In genomic region chr1:46204406-46204742, GRCh38 we compare ENCODE assay signal across 11 cellular contexts. TPM values are rescaled to one million over a fixed set of nuclear protein-coding genes. Genes with fewer than 3 reads are reported as not detected.
DNase-seq lines count a peak whose midpoint lies in the region; ATAC-seq and TF ChIP-seq lines count a peak whose summit lies in the region.
"Had no signal": no experiment of that assay in that cellular context is flagged by ENCODE, and none has a peak within 500 bp of the region (broad histone marks: within the 10 kb centered on the region; RNA-seq: fewer than 3 reads in every experiment).

No MANE protein-coding gene starts in this region.

- no peak overlapping the region for H3K9ac ChIP-seq in HUES64 (ENCODE audit: low read depth, low read length)

- intact Hi-C loops in activated T-helper 1 cell treated with anti-CD3 and anti-CD28 coated beads, Interleukin-12 subunit alpha, Interleukin-12 subunit beta, Interleukin-2, Interleukin-4 antibody, amounts not matched to agents 30 ng/mL and 10 ng/mL and 1 ng/mL, durations not matched to agents 14 hours and 24 hours and 36 hours (cut with micrococcal nuclease): no loop called here

- WGBS in HUES64: 74% methylated on average over 5 of the region's 5 CpGs
- WGBS in suprapubic skin: 7% methylated on average over 2 of the region's 5 CpGs

- DNase-seq in coronary artery (ENCODE audit: low spot score) (no peak), medulla oblongata (ENCODE audit: extremely low spot score) (peak; percentile 75), suprapubic skin (ENCODE audit: low spot score in 2 of 2) (no peak), iPS-NIHi11 (ENCODE audit: low spot score) (no peak)
- DNase-seq in activated T-helper 1 cell treated with anti-CD3 and anti-CD28 coated beads, Interleukin-12 subunit alpha, Interleukin-12 subunit beta, Interleukin-2, Interleukin-4 antibody, amounts not matched to agents 30 ng/mL and 10 ng/mL and 1 ng/mL, durations not matched to agents 14 hours and 24 hours and 36 hours (ENCODE audit: low spot score): no peak
- DNase-seq: activated CD4-positive, alpha-beta T cell treated with anti-CD3 and anti-CD28 coated beads for 4 hours; effector CD8-positive, alpha-beta T cell; NCI-H446 treated with DMSO at 0.1 percent for 48 hours had no signal

- TF ChIP-seq CTCF in coronary artery (IDR thresholded peaks at IDR 0.05) (no peak), suprapubic skin (IDR thresholded peaks at IDR 0.05) (no peak)

- H3K9me3 Mint-ChIP-seq in activated T-helper 1 cell treated with anti-CD3 and anti-CD28 coated beads, Interleukin-12 subunit alpha, Interleukin-12 subunit beta, Interleukin-2, Interleukin-4 antibody, amounts not matched to agents 30 ng/mL and 10 ng/mL and 1 ng/mL, durations not matched to agents 14 hours and 24 hours and 36 hours: no peaks in the 10 kb centered on the region

- H3K4me3 ChIP-seq in HUES64 (ENCODE audit: low read length) (peak overlapping the region; percentile 85), coronary artery (peak overlapping the region; percentile 93), suprapubic skin (peak overlapping the region; percentile 68)

- no peaks in the 10 kb centered on the region for H3K27me3 ChIP-seq in HUES64 (ENCODE audit: insufficient read depth, low read length)
- H3K27me3 ChIP-seq in suprapubic skin: no peaks in the 10 kb centered on the region

- TF ChIP-seq POLR2A in suprapubic skin (IDR thresholded peaks at IDR 0.05): no peak

- H3K27ac ChIP-seq in HUES64 (ENCODE audit: low read depth, low read length): no peak overlapping the region
- peak overlapping the region; percentile 87 to 94 for H3K27ac ChIP-seq in coronary artery
- peak overlapping the region; percentile 60 for H3K27ac ChIP-seq in suprapubic skin

- no peak overlapping the region for H3K27ac Mint-ChIP-seq in activated T-helper 1 cell treated with anti-CD3 and anti-CD28 coated beads, Interleukin-12 subunit alpha, Interleukin-12 subunit beta, Interleukin-2, Interleukin-4 antibody, amounts not matched to agents 30 ng/mL and 10 ng/mL and 1 ng/mL, durations not matched to agents 14 hours and 24 hours and 36 hours

- H3K4me3 Mint-ChIP-seq in activated T-helper 1 cell treated with anti-CD3 and anti-CD28 coated beads, Interleukin-12 subunit alpha, Interleukin-12 subunit beta, Interleukin-2, Interleukin-4 antibody, amounts not matched to agents 30 ng/mL and 10 ng/mL and 1 ng/mL, durations not matched to agents 14 hours and 24 hours and 36 hours: no peak overlapping the region

- no peaks in the 10 kb centered on the region for H3K27me3 Mint-ChIP-seq in activated T-helper 1 cell treated with anti-CD3 and anti-CD28 coated beads, Interleukin-12 subunit alpha, Interleukin-12 subunit beta, Interleukin-2, Interleukin-4 antibody, amounts not matched to agents 30 ng/mL and 10 ng/mL and 1 ng/mL, durations not matched to agents 14 hours and 24 hours and 36 hours (ENCODE audit: insufficient read depth)

- H3K9me3 ChIP-seq in HUES64 (ENCODE audit: insufficient read depth, low read depth, low read length) (no peaks in the 10 kb centered on the region), suprapubic skin (no peaks in the 10 kb centered on the region)

- peaks cover 14% of the 10 kb centered on the region for H3K4me1 Mint-ChIP-seq in activated T-helper 1 cell treated with anti-CD3 and anti-CD28 coated beads, Interleukin-12 subunit alpha, Interleukin-12 subunit beta, Interleukin-2, Interleukin-4 antibody, amounts not matched to agents 30 ng/mL and 10 ng/mL and 1 ng/mL, durations not matched to agents 14 hours and 24 hours and 36 hours (ENCODE audit: low read depth)

- H3K36me3 ChIP-seq in HUES64 (ENCODE audit: insufficient read depth, low read length): no peaks in the 10 kb centered on the region
- H3K36me3 ChIP-seq in suprapubic skin: no peaks in the 10 kb centered on the region

- H3K4me1 ChIP-seq in HUES64 (ENCODE audit: insufficient read depth, low read length) (peaks cover 11% of the 10 kb centered on the region), suprapubic skin (peaks cover 38% of the 10 kb centered on the region)

- no peak for TF ChIP-seq EP300 in suprapubic skin (IDR thresholded peaks at IDR 0.05)

- ATAC-seq in activated CD4-positive, CD25-positive, alpha-beta regulatory T cell treated with anti-CD3 and anti-CD28 coated beads, Interleukin-2, amount 50 U/mL, for 24 hours: no peak
- no peak for ATAC-seq in HG02759 (IDR thresholded peaks at IDR 0.05; ENCODE audit: unreplicated experiment)

- H3K36me3 Mint-ChIP-seq in activated T-helper 1 cell treated with anti-CD3 and anti-CD28 coated beads, Interleukin-12 subunit alpha, Interleukin-12 subunit beta, Interleukin-2, Interleukin-4 antibody, amounts not matched to agents 30 ng/mL and 10 ng/mL and 1 ng/mL, durations not matched to agents 14 hours and 24 hours and 36 hours (ENCODE audit: low read depth): peaks cover 2% of the 10 kb centered on the region

RNA-seq across cellular contexts. Expression of gene LURAP1, which starts 1.2 kb away (rescaled TPM):
- 0.85 TPM for polyA plus RNA-seq in HUES64 (2013, experiment 1 of 2)
- polyA plus RNA-seq in HUES64 (2013, experiment 2 of 2): 1.3 TPM
- total RNA-seq in suprapubic skin: 10 to 100 TPM in 1 of 4 donors, 1 to 10 TPM in 3; 2.6 to 12.6 (median 4.7) TPM
- total RNA-seq in activated T-helper 1 cell treated with anti-CD3 and anti-CD28 coated beads, Interleukin-12 subunit alpha, Interleukin-12 subunit beta, Interleukin-2, Interleukin-4 antibody, amounts not matched to agents 30 ng/mL and 10 ng/mL and 1 ng/mL, durations not matched to agents 14 hours and 24 hours and 36 hours: 0.15 TPM in 1 of 2 replicates, not detected in the other

RNA-seq across cellular contexts. Expression of gene POMGNT1, which starts 6.1 kb away (rescaled TPM):
- 41.4 TPM for polyA plus RNA-seq in HUES64 (2013, experiment 1 of 2)
- polyA plus RNA-seq in HUES64 (2013, experiment 2 of 2): 42.2 TPM
- 10 to 100 TPM; 36.2 to 59.2 (median 47.7) TPM for total RNA-seq in suprapubic skin
- 80.8 and 85.7 TPM in 2 replicates for total RNA-seq in activated T-helper 1 cell treated with anti-CD3 and anti-CD28 coated beads, Interleukin-12 subunit alpha, Interleukin-12 subunit beta, Interleukin-2, Interleukin-4 antibody, amounts not matched to agents 30 ng/mL and 10 ng/mL and 1 ng/mL, durations not matched to agents 14 hours and 24 hours and 36 hours

RNA-seq across cellular contexts. Expression of gene P3R3URF, which starts 28.1 kb away (rescaled TPM):
- not detected for polyA plus RNA-seq in HUES64 (2013, experiment 1 of 2)
- not detected for polyA plus RNA-seq in HUES64 (2013, experiment 2 of 2)
- total RNA-seq in suprapubic skin: not detected
- not detected in 2 replicates for total RNA-seq in activated T-helper 1 cell treated with anti-CD3 and anti-CD28 coated beads, Interleukin-12 subunit alpha, Interleukin-12 subunit beta, Interleukin-2, Interleukin-4 antibody, amounts not matched to agents 30 ng/mL and 10 ng/mL and 1 ng/mL, durations not matched to agents 14 hours and 24 hours and 36 hours

RNA-seq across cellular contexts. Expression of gene TSPAN1, which starts 29.5 kb away (rescaled TPM):
- not detected for polyA plus RNA-seq in HUES64 (2013, experiment 1 of 2)
- not detected for polyA plus RNA-seq in HUES64 (2013, experiment 2 of 2)
- 1 to 10 TPM; 2.1 to 7.8 (median 3.3) TPM for total RNA-seq in suprapubic skin
- not detected in 2 replicates for total RNA-seq in activated T-helper 1 cell treated with anti-CD3 and anti-CD28 coated beads, Interleukin-12 subunit alpha, Interleukin-12 subunit beta, Interleukin-2, Interleukin-4 antibody, amounts not matched to agents 30 ng/mL and 10 ng/mL and 1 ng/mL, durations not matched to agents 14 hours and 24 hours and 36 hours

RNA-seq across cellular contexts. Expression of gene RAD54L, which starts 43.2 kb away (rescaled TPM):
- polyA plus RNA-seq in HUES64 (2013, experiment 1 of 2): 33.9 TPM
- 31.5 TPM for polyA plus RNA-seq in HUES64 (2013, experiment 2 of 2)
- 1 to 10 TPM; 1.1 to 6.1 (median 2.1) TPM for total RNA-seq in suprapubic skin
- total RNA-seq in activated T-helper 1 cell treated with anti-CD3 and anti-CD28 coated beads, Interleukin-12 subunit alpha, Interleukin-12 subunit beta, Interleukin-2, Interleukin-4 antibody, amounts not matched to agents 30 ng/mL and 10 ng/mL and 1 ng/mL, durations not matched to agents 14 hours and 24 hours and 36 hours: 49.7 and 50.2 TPM in 2 replicates
